In genomic region chr3:143139786-143140185, GRCh38 we compare ENCODE assay signal across 13 cellular contexts. TPM values are rescaled to one million over a fixed set of nuclear protein-coding genes. Genes with fewer than 3 reads are reported as not detected.
DNase-seq lines count a peak whose midpoint lies in the region; ATAC-seq, FAIRE-seq and TF ChIP-seq lines count a peak whose summit lies in the region.
"Had no signal": no experiment of that assay in that cellular context is flagged by ENCODE, and none has a peak within 500 bp of the region (broad histone marks: within the 10 kb centered on the region; RNA-seq: fewer than 3 reads in every experiment).

No MANE protein-coding gene starts in this region.

- H3K27me3 ChIP-seq in endothelial cell of umbilical vein (ENCODE audit: control insufficient read depth in 2 of 2, insufficient read depth in 2 of 2, low read length in 2 of 2) (no peaks in the 10 kb centered on the region), upper lobe of left lung (no peaks in the 10 kb centered on the region)

- no peak for TF ChIP-seq POLR2A in endothelial cell of umbilical vein (IDR thresholded peaks at IDR 0.05; ENCODE audit: low read depth, low read length)
- no peak for TF ChIP-seq POLR2A in upper lobe of left lung (IDR thresholded peaks at IDR 0.05)

- no peaks in the 10 kb centered on the region for H3K9me1 ChIP-seq in endothelial cell of umbilical vein (replicated peaks; ENCODE audit: control insufficient read depth, extremely low read depth, insufficient read depth, low read length)

- intact Hi-C loops in endothelial cell of umbilical vein (cut with micrococcal nuclease), result no loop called here

- CTCF ChIA-PET in endothelial cell of umbilical vein (lab: Charles Lee), result interaction anchor here (1.0 to 1.2 kb wide), 3 partner anchors 19 to 162 kb away, joined by 3 to 4 read pairs (median 3); no protein-coding TSS in a partner anchor

- peak; percentile 70 for FAIRE-seq in endothelial cell of umbilical vein (lab: Jason Lieb, UNC)

- H3K9me3 ChIP-seq in endothelial cell of umbilical vein (replicated peaks; ENCODE audit: control insufficient read depth, insufficient read depth, low read length), result no peaks in the 10 kb centered on the region
- no peaks in the 10 kb centered on the region for H3K9me3 ChIP-seq in upper lobe of left lung
- H3K9me3 ChIP-seq: sigmoid colon had no signal

- H3K4me1 ChIP-seq in endothelial cell of umbilical vein (ENCODE audit: control insufficient read depth, extremely low read depth, insufficient read depth, low read length) (peaks cover 21% of the 10 kb centered on the region), upper lobe of left lung (peaks cover 6 to 11% (median 9%) of the 10 kb centered on the region in 4 donors)
- H3K4me1 ChIP-seq: sigmoid colon had no signal

- POLR2A ChIA-PET in endothelial cell of umbilical vein (lab: Charles Lee), result no interaction called here

- DNase-seq in M059J (ENCODE audit: low read depth) (peak; percentile 34), endothelial cell of umbilical vein (ENCODE audit: low read depth, low spot score) (peak; percentile 32), hepatic stellate cell (ENCODE audit: low spot score) (peak; percentile 21), upper lobe of left lung (peak in 1 of 2 donors; percentile 34), HCEC 1CT (no peak)
- no peak for DNase-seq in activated effector memory CD4-positive, alpha-beta T cell treated with Interleukin-2 at 50 U/mL for 16 hours
- DNase-seq: activated naive CD4-positive, alpha-beta T cell treated with anti-CD3 and anti-CD28 coated beads for 36 hours; CD4-positive, alpha-beta T cell; immature natural killer cell; NCI-H187; NCI-H748 treated with DMSO at 0.1 percent for 48 hours; sigmoid colon had no signal

- H3K27ac ChIP-seq in endothelial cell of umbilical vein (ENCODE audit: insufficient read depth, low read depth, low read length) (peak overlapping the region; percentile 13), upper lobe of left lung (peak overlapping the region in 3 of 4 donors; percentile 17 to 64 (median 63))
- H3K27ac ChIP-seq: sigmoid colon had no signal

- no peak for TF ChIP-seq CTCF in endothelial cell of umbilical vein (IDR thresholded peaks at IDR 0.05; ENCODE audit: extremely low read depth in 1 of 2, insufficient read depth in 1 of 2, low read depth in 1 of 2, low read length in 2 of 2)
- no peak for TF ChIP-seq CTCF in upper lobe of left lung (IDR thresholded peaks at IDR 0.05)

- H3K9ac ChIP-seq in endothelial cell of umbilical vein (replicated peaks; ENCODE audit: extremely low read depth, insufficient read depth, low read length), result no peak overlapping the region

- no peak overlapping the region for H3K4me3 ChIP-seq in endothelial cell of umbilical vein (replicated peaks in 1 of 3; ENCODE audit: insufficient read depth in 1 of 3, low read depth in 1 of 3, low read length in 3 of 3)
- no peak overlapping the region for H3K4me3 ChIP-seq in upper lobe of left lung
- H3K4me3 ChIP-seq: sigmoid colon had no signal

- peak overlapping the region; percentile 15 for H3K4me2 ChIP-seq in endothelial cell of umbilical vein (ENCODE audit: insufficient read depth, low read length)

- TF ChIP-seq EP300 in upper lobe of left lung (IDR thresholded peaks at IDR 0.05), result peak; percentile 82 to 99 (median 92)

- dilution Hi-C loops in endothelial cell of umbilical vein (cut with MboI; ENCODE audit: extremely low pct_ligation_motif_present, low sequenced_read_pairs), result no loop called here

- H2AFZ ChIP-seq in endothelial cell of umbilical vein (ENCODE audit: low read depth, low read length), result peak overlapping the region; percentile 61

- no peaks in the 10 kb centered on the region for H4K20me1 ChIP-seq in endothelial cell of umbilical vein (replicated peaks; ENCODE audit: control insufficient read depth, extremely low read depth, insufficient read depth, low read length)

- ATAC-seq in upper lobe of left lung (ENCODE audit: low FRiP score in 2 of 2) (peak; percentile 75 to 90), GM21423 (IDR thresholded peaks at IDR 0.05; ENCODE audit: unreplicated experiment) (no peak)

- H3K79me2 ChIP-seq in endothelial cell of umbilical vein (ENCODE audit: control insufficient read depth, insufficient read depth, low read length), result no peaks in the 10 kb centered on the region

- no TSS peak for BruUV-seq in endothelial cell of umbilical vein (replicated peaks; lab: Mats Ljungman, UMichigan)

- H3K36me3 ChIP-seq in endothelial cell of umbilical vein (ENCODE audit: control insufficient read depth in 2 of 2, extremely low read depth in 1 of 2, insufficient read depth in 2 of 2, low read length in 2 of 2), result no peaks in the 10 kb centered on the region
- no peaks in the 10 kb centered on the region for H3K36me3 ChIP-seq in upper lobe of left lung
- H3K36me3 ChIP-seq: sigmoid colon had no signal

- WGBS in upper lobe of left lung, 2 donors, result 32 to 49% methylated on average over 7 of the region's 7 CpGs

TF ChIP-seq in endothelial cell of umbilical vein, 7 proteins besides CTCF, POLR2A, EP300 and RAD21:
- TF ChIP-seq POLR2AphosphoS5 (IDR thresholded peaks at IDR 0.05; ENCODE audit: insufficient read depth, low read depth, low read length) (peak; percentile 31), EZH2 (IDR thresholded peaks at IDR 0.05; ENCODE audit: borderline replicate concordance, low read depth, low read length, severe bottlenecking) (no peak)

RNA-seq across cellular contexts. Expression of gene CHST2, which starts 20.2 kb away (rescaled TPM):
- total RNA-seq in M059J (2014; rRNA removed; shearing (Covaris generic)), result 2.8 and 3.4 TPM in 2 replicates
- total RNA-seq in endothelial cell of umbilical vein (2.5 and 6.5 TPM in 2 replicates), upper lobe of left lung (10 to 100 TPM in 4 of 6 donors, 1 to 10 TPM in 2; 2.1 to 12.8 (median 11.7) TPM)
- 4.3 and 5.2 TPM in 2 replicates for polyA plus RNA-seq in endothelial cell of umbilical vein
- polyA plus RNA-seq in endothelial cell of umbilical vein (2011; cell fraction: cytosol; rRNA removed), result 2.4 and 3.8 TPM in 2 replicates
- 2.0 and 2.8 TPM in 2 replicates for polyA plus RNA-seq in endothelial cell of umbilical vein (2011; cell fraction: nucleus; rRNA removed)
- polyA plus RNA-seq in endothelial cell of umbilical vein (2012), result 9.8 and 10.6 TPM in 2 replicates
- polyA minus RNA-seq in endothelial cell of umbilical vein, result 3.1 and 3.8 TPM in 2 replicates
- polyA minus RNA-seq in endothelial cell of umbilical vein (2011; cell fraction: cytosol; rRNA and poly(A)+ RNA removed), result not detected
- 1.4 and 3.0 TPM in 2 replicates for polyA minus RNA-seq in endothelial cell of umbilical vein (2011; cell fraction: nucleus; rRNA and poly(A)+ RNA removed)

Comparison
In these comparisons a context has a peak if more than half of its experiments do, and no peak if none do; other contexts are left out.
1. DNase-seq: peak in M059J (single experiment), endothelial cell of umbilical vein (single experiment) and hepatic stellate cell (single experiment); none in HCEC 1CT (single experiment) and activated effector memory CD4-positive, alpha-beta T cell treated with Interleukin-2 at 50 U/mL for 16 hours (single experiment).